In genomic region chr5:53322257-53322656, GRCh38 we compare ENCODE assay signal across 26 cellular contexts.
"Had no signal": no experiment of that assay in that cellular context is flagged by ENCODE, and none has a peak within 500 bp of the region (broad histone marks: within the 10 kb centered on the region; RNA-seq: fewer than 3 reads in every experiment).

No MANE protein-coding gene starts in this region.

- ATAC-seq: activated CD4-positive, alpha-beta T cell treated with anti-CD3 and anti-CD28 coated beads for 36 hours; activated CD8-positive, alpha-beta T cell treated with anti-CD3 and anti-CD28 coated beads for 36 hours; activated T-helper 17 cell treated with anti-CD3 and anti-CD28 coated beads, Interleukin-2, amount 50 U/mL, for 72 hours; esophagus mucosa; gastroesophageal sphincter; heart left ventricle; left ventricle myocardium superior; sciatic nerve; WTC11 had no signal

- H3K27ac ChIP-seq: coronary artery, gastroesophageal sphincter, heart left ventricle, ovary, spleen, thyroid gland had no signal

- H3K27me3 ChIP-seq: gastroesophageal sphincter, heart left ventricle, ovary, spleen, thyroid gland had no signal

- H3K27ac Mint-ChIP-seq: activated CD4-positive, alpha-beta T cell treated with anti-CD3 and anti-CD28 coated beads for 36 hours; activated CD8-positive, alpha-beta T cell treated with anti-CD3 and anti-CD28 coated beads for 36 hours; activated naive CD8-positive, alpha-beta T cell treated with anti-CD3 and anti-CD28 coated beads for 36 hours; activated T-helper 17 cell treated with anti-CD3 and anti-CD28 coated beads, Interleukin-2, amount 50 U/mL, for 72 hours; brain; memory B cell; naive B cell; T-helper 2 cell treated with Interferon-gamma antibody and Interleukin-4, amounts not matched to agents 5 μg/mL and 100 μg/mL, for 36 hours; WTC11 had no signal

- H3K4me1 Mint-ChIP-seq: activated CD4-positive, alpha-beta T cell treated with anti-CD3 and anti-CD28 coated beads for 36 hours; activated naive CD8-positive, alpha-beta T cell treated with anti-CD3 and anti-CD28 coated beads for 36 hours; activated T-helper 17 cell treated with anti-CD3 and anti-CD28 coated beads, Interleukin-2, amount 50 U/mL, for 72 hours; brain; central memory CD8-positive, alpha-beta T cell; memory B cell; naive B cell had no signal

- H3K36me3 Mint-ChIP-seq: activated naive CD8-positive, alpha-beta T cell treated with anti-CD3 and anti-CD28 coated beads for 36 hours; brain; memory B cell; naive B cell; WTC11 had no signal

- H3K27me3 Mint-ChIP-seq: central memory CD8-positive, alpha-beta T cell; memory B cell had no signal

- DNase-seq: activated CD4-positive, alpha-beta T cell treated with anti-CD3 and anti-CD28 coated beads for 36 hours; activated CD8-positive, alpha-beta T cell treated with anti-CD3 and anti-CD28 coated beads for 36 hours; activated naive CD4-positive, alpha-beta T cell; activated naive CD8-positive, alpha-beta T cell treated with anti-CD3 and anti-CD28 coated beads for 36 hours; activated T-cell treated with anti-CD3 and anti-CD28 coated beads, Interleukin-2, amount 50 U/mL, for 1 hour; amniotic stem cell; heart left ventricle; left ventricle myocardium superior; naive B cell; ovary; spleen; stimulated activated CD8-positive, alpha-beta memory T cell treated with anti-CD3 and anti-CD28 coated beads, Interleukin-4, amount 100 ng/mL, for 48 hours; stimulated activated naive CD4-positive, alpha-beta T cell treated with Interleukin-2 at 50 U/mL for 16 hours; thyroid gland had no signal

- H3K36me3 ChIP-seq: gastroesophageal sphincter, heart left ventricle, ovary, spleen, thyroid gland had no signal

- H3K4me3 ChIP-seq: coronary artery, gastroesophageal sphincter, heart left ventricle, ovary, spleen, thyroid gland had no signal

- H3K4me3 Mint-ChIP-seq: activated CD4-positive, alpha-beta T cell treated with anti-CD3 and anti-CD28 coated beads for 36 hours; activated CD8-positive, alpha-beta T cell treated with anti-CD3 and anti-CD28 coated beads for 36 hours; activated naive CD8-positive, alpha-beta T cell treated with anti-CD3 and anti-CD28 coated beads for 36 hours; activated T-helper 17 cell treated with anti-CD3 and anti-CD28 coated beads, Interleukin-2, amount 50 U/mL, for 72 hours; brain; central memory CD8-positive, alpha-beta T cell; memory B cell; naive B cell; T-helper 2 cell treated with Interferon-gamma antibody and Interleukin-4, amounts not matched to agents 5 μg/mL and 100 μg/mL, for 36 hours; WTC11 had no signal

- FAIRE-seq: endometrium, TTC549 had no signal

- H3K9me3 Mint-ChIP-seq: activated CD8-positive, alpha-beta T cell treated with anti-CD3 and anti-CD28 coated beads for 36 hours; activated naive CD8-positive, alpha-beta T cell treated with anti-CD3 and anti-CD28 coated beads for 36 hours; activated T-helper 17 cell treated with anti-CD3 and anti-CD28 coated beads, Interleukin-2, amount 50 U/mL, for 72 hours; brain; central memory CD8-positive, alpha-beta T cell; T-helper 2 cell treated with Interferon-gamma antibody and Interleukin-4, amounts not matched to agents 5 μg/mL and 100 μg/mL, for 36 hours; WTC11 had no signal
